1 cellular context compared by ENCODE assay signal in genomic region chr9:93667006-93667405, GRCh38.
TF ChIP-seq lines count a peak whose summit lies in the region.

No MANE protein-coding gene starts in this region.

TF ChIP-seq in HepG2, 621 proteins besides CTCF, POLR2A, EP300 and RAD21 (continued from another document):
- TF ChIP-seq ZNF761 (CRISPR knock-in tag; conservative IDR thresholded peaks at IDR 0.05) (no peak), CBFB (CRISPR knock-in tag; IDR thresholded peaks at IDR 0.05) (no peak), ELF4 (CRISPR knock-in tag; IDR thresholded peaks at IDR 0.05; ENCODE audit: borderline replicate concordance) (no peak), CEBPG (CRISPR knock-in tag; IDR thresholded peaks at IDR 0.05) (no peak), ZBTB26 (CRISPR knock-in tag; IDR thresholded peaks at IDR 0.05; ENCODE audit: borderline replicate concordance) (no peak), SAP130 (CRISPR knock-in tag; IDR thresholded peaks at IDR 0.05; ENCODE audit: low read depth) (no peak), KLF11 (CRISPR knock-in tag; IDR thresholded peaks at IDR 0.05) (no peak), SP140L (CRISPR knock-in tag; IDR thresholded peaks at IDR 0.05; ENCODE audit: borderline replicate concordance) (no peak), ZNF678 (CRISPR knock-in tag; IDR thresholded peaks at IDR 0.05) (no peak)
